ENCODE assay signal across 17 cellular contexts in genomic region chr7:776381-776780, GRCh38. TPM values are rescaled to one million over a fixed set of nuclear protein-coding genes. Genes with fewer than 3 reads are reported as not detected.
DNase-seq lines count a peak whose midpoint lies in the region; ATAC-seq and TF ChIP-seq lines count a peak whose summit lies in the region.
"Had no signal": no experiment of that assay in that cellular context is flagged by ENCODE, and none has a peak within 500 bp of the region (broad histone marks: within the 10 kb centered on the region; RNA-seq: fewer than 3 reads in every experiment).

No MANE protein-coding gene starts in this region.

- H3K18ac ChIP-seq in neuronal stem cell (ENCODE audit: low read length) = no peak overlapping the region

- H3K14ac ChIP-seq in neuronal stem cell (ENCODE audit: low read length) = peak overlapping the region; percentile 79

- no peak overlapping the region for H4K91ac ChIP-seq in neuronal stem cell (ENCODE audit: low read depth, low read length, poor library complexity)

- no peaks in the 10 kb centered on the region for H3K4me1 Mint-ChIP-seq in natural killer cell treated with Interleukin-12 subunit alpha and Interleukin-12 subunit beta and Interleukin-15 and Interleukin-18, amount 100 ng/mL, for 72 hours (ENCODE audit: low read depth in 2 of 2)
- H3K4me1 Mint-ChIP-seq in natural killer cell = no peaks in the 10 kb centered on the region
- H3K4me1 Mint-ChIP-seq: CD14-positive monocyte, GM23338 had no signal

- no peak overlapping the region for H3K4me3 Mint-ChIP-seq in natural killer cell treated with Interleukin-12 subunit alpha and Interleukin-12 subunit beta and Interleukin-15 and Interleukin-18, amount 100 ng/mL, for 72 hours
- H3K4me3 Mint-ChIP-seq in natural killer cell = no peak overlapping the region
- H3K4me3 Mint-ChIP-seq: CD14-positive monocyte; CD4-positive, alpha-beta memory T cell; GM23338; HFFc6 had no signal

- H3K4ac ChIP-seq in neuronal stem cell (ENCODE audit: low read length) = no peak overlapping the region

- peak overlapping the region; percentile 10 for H3K23ac ChIP-seq in neuronal stem cell (ENCODE audit: low read depth, low read length, poor library complexity)

- H3K9ac ChIP-seq in neuronal stem cell (ENCODE audit: low read depth, low read length, poor library complexity) = peak overlapping the region; percentile 57
- H3K9ac ChIP-seq: BLaER1 had no signal

- WGBS in neuronal stem cell (ENCODE audit: extremely low coverage in 2 of 2, insufficient read length in 2 of 2, insufficient replicate concordance in 1 of 2), 2 donors = no CpG with 5 or more reads among the region's 10 CpGs

- TF ChIP-seq CTCF in natural killer cell (IDR thresholded peaks at IDR 0.05) = no peak
- TF ChIP-seq CTCF in VCaP (conservative IDR thresholded peaks at IDR 0.05) = no peak
- TF ChIP-seq CTCF in vagina (IDR thresholded peaks at IDR 0.05) = no peak

- no peak overlapping the region for H2BK5ac ChIP-seq in neuronal stem cell (ENCODE audit: low read length)

- 0 out of 2 replicates have a peak overlapping the region, but pooled peaks have one; percentile 70 for H3K27ac ChIP-seq in VCaP
- H3K27ac ChIP-seq in neuronal stem cell (replicated peaks; ENCODE audit: low read length) = no peak overlapping the region
- no peak overlapping the region for H3K27ac ChIP-seq in vagina
- H3K27ac ChIP-seq: 22Rv1, A549, BLaER1 had no signal

- no peak overlapping the region for H3K4me2 ChIP-seq in neuronal stem cell (ENCODE audit: insufficient read depth, low read length, poor library complexity, severe bottlenecking)
- H3K4me2 ChIP-seq: A549, BLaER1, GM23338 had no signal

- H2AK5ac ChIP-seq in neuronal stem cell (ENCODE audit: low read depth, low read length) = no peak overlapping the region

- H2BK15ac ChIP-seq in neuronal stem cell (ENCODE audit: low read length) = no peak overlapping the region

- intact Hi-C loops in natural killer cell (cut with micrococcal nuclease) = no loop called here
- intact Hi-C loops in vagina (cut with DNase I) = no loop called here

- no peak overlapping the region for H4K8ac ChIP-seq in neuronal stem cell (ENCODE audit: low read depth, low read length)

- H3K4me3 ChIP-seq in neuronal stem cell (ENCODE audit: low read length in 2 of 2) (no peak overlapping the region), vagina (no peak overlapping the region)
- H3K4me3 ChIP-seq: A549, BLaER1, GM12878, GM23338 had no signal

- DNase-seq in natural killer cell treated with Interleukin-12 subunit alpha and Interleukin-12 subunit beta and Interleukin-15 and Interleukin-18, amount 100 ng/mL, for 72 hours (ENCODE audit: low spot score) = peak; percentile 56
- DNase-seq in natural killer cell = no peak
- no peak for DNase-seq in neuronal stem cell (ENCODE audit: low spot score)
- DNase-seq in NCI-H2227 (lab: John Stamatoyannopoulos, UW; ENCODE audit: unreplicated experiment) = no peak
- no peak for DNase-seq in stimulated activated CD4-positive, alpha-beta T cell treated with anti-CD3 and anti-CD28 coated beads, Interleukin-12 subunit alpha, Interleukin-12 subunit beta, amount 100 ng/mL, for 4 hours
- DNase-seq in vagina (ENCODE audit: extremely low spot score in 2 of 2) = no peak
- DNase-seq: CD4-positive, alpha-beta memory T cell; DMS79 treated with DMSO at 0.1 percent for 48 hours; HFFc6 had no signal

- no peaks in the 10 kb centered on the region for H3K27me3 Mint-ChIP-seq in natural killer cell treated with Interleukin-12 subunit alpha and Interleukin-12 subunit beta and Interleukin-15 and Interleukin-18, amount 100 ng/mL, for 72 hours
- no peaks in the 10 kb centered on the region for H3K27me3 Mint-ChIP-seq in natural killer cell (ENCODE audit: low read depth in 2 of 2)
- H3K27me3 Mint-ChIP-seq: CD4-positive, alpha-beta memory T cell had no signal

- no peak for TF ChIP-seq POLR2A in vagina (IDR thresholded peaks at IDR 0.05)

- H3K27me3 ChIP-seq in neuronal stem cell (ENCODE audit: control insufficient read depth in 3 of 3, insufficient read depth in 3 of 3, low read depth in 1 of 3, low read length in 3 of 3) (no peaks in the 10 kb centered on the region), vagina (no peaks in the 10 kb centered on the region)
- H3K27me3 ChIP-seq: BLaER1 had no signal

- no peaks in the 10 kb centered on the region for H3K9me3 Mint-ChIP-seq in natural killer cell treated with Interleukin-12 subunit alpha and Interleukin-12 subunit beta and Interleukin-15 and Interleukin-18, amount 100 ng/mL, for 72 hours
- H3K9me3 Mint-ChIP-seq in natural killer cell = no peaks in the 10 kb centered on the region
- H3K9me3 Mint-ChIP-seq: CD14-positive monocyte; CD4-positive, alpha-beta memory T cell; GM23338; HFFc6 had no signal

- H3K36me3 ChIP-seq in neuronal stem cell (replicated peaks in 1 of 2; ENCODE audit: control insufficient read depth in 2 of 2, insufficient read depth in 2 of 2, low read length in 2 of 2) (peaks cover 44 to 97% of the 10 kb centered on the region in 2 donors), vagina (peaks cover 0 to 26% of the 10 kb centered on the region in 2 donors)

- no peaks in the 10 kb centered on the region for H3K4me1 ChIP-seq in neuronal stem cell (ENCODE audit: control insufficient read depth in 2 of 2, insufficient read depth in 1 of 2, low read depth in 1 of 2, low read length in 2 of 2)
- H3K4me1 ChIP-seq in vagina = peaks cover 17% of the 10 kb centered on the region
- H3K4me1 ChIP-seq: A549 had no signal

- H2BK120ac ChIP-seq in neuronal stem cell (ENCODE audit: low read depth, low read length) = no peak overlapping the region

- no peak for ATAC-seq in natural killer cell treated with Interleukin-12 subunit alpha and Interleukin-12 subunit beta and Interleukin-15 and Interleukin-18, amount 100 ng/mL, for 72 hours
- no peak for ATAC-seq in natural killer cell
- ATAC-seq: A549, GM12878, GM23338, HCT116 had no signal

- H3K9me3 ChIP-seq in neuronal stem cell (replicated peaks in 1 of 2; ENCODE audit: control insufficient read depth in 2 of 2, insufficient read depth in 1 of 2, low read depth in 1 of 2, low read length in 2 of 2) (no peaks in the 10 kb centered on the region), vagina (no peaks in the 10 kb centered on the region)
- H3K9me3 ChIP-seq: A549, BLaER1 had no signal

- H3K79me1 ChIP-seq in neuronal stem cell (ENCODE audit: low read depth, low read length) = peaks cover 2% of the 10 kb centered on the region

- H2AFZ ChIP-seq in neuronal stem cell (ENCODE audit: low read length) = no peak overlapping the region
- H2AFZ ChIP-seq: GM23338 had no signal

- no peak overlapping the region for H3K27ac Mint-ChIP-seq in natural killer cell treated with Interleukin-12 subunit alpha and Interleukin-12 subunit beta and Interleukin-15 and Interleukin-18, amount 100 ng/mL, for 72 hours
- no peak overlapping the region for H3K27ac Mint-ChIP-seq in natural killer cell
- H3K27ac Mint-ChIP-seq: CD14-positive monocyte; CD4-positive, alpha-beta memory T cell; GM23338; HFFc6 had no signal

- H3K36me3 Mint-ChIP-seq in natural killer cell treated with Interleukin-12 subunit alpha and Interleukin-12 subunit beta and Interleukin-15 and Interleukin-18, amount 100 ng/mL, for 72 hours = peaks cover 9% of the 10 kb centered on the region
- no peaks in the 10 kb centered on the region for H3K36me3 Mint-ChIP-seq in natural killer cell

- H2BK12ac ChIP-seq in neuronal stem cell (ENCODE audit: low read length) = no peak overlapping the region

RNA-seq across cellular contexts. Expression of gene PRKAR1B, which starts 49.3 kb away (rescaled TPM):
- 10 to 100 TPM in 1 of 2 donors, 1 to 10 TPM in 1; 9.8 to 31.9 TPM for total RNA-seq in natural killer cell treated with Interleukin-12 subunit alpha and Interleukin-12 subunit beta and Interleukin-15 and Interleukin-18, amount 100 ng/mL, for 72 hours
- total RNA-seq in natural killer cell (1 to 10 TPM; 2.4 to 3.8 (median 3.0) TPM), vagina (31.4 TPM)
- polyA plus RNA-seq in neuronal stem cell (2013, experiment 1 of 2) = 14.0 TPM
- 12.9 TPM for polyA plus RNA-seq in neuronal stem cell (2013, experiment 2 of 2)

RNA-seq across cellular contexts. Expression of gene DNAAF5, which starts 49.9 kb away (rescaled TPM):
- 10 to 100 TPM; 19.5 to 53.4 TPM for total RNA-seq in natural killer cell treated with Interleukin-12 subunit alpha and Interleukin-12 subunit beta and Interleukin-15 and Interleukin-18, amount 100 ng/mL, for 72 hours
- total RNA-seq in natural killer cell (10 to 100 TPM in 2 of 3 donors, 1 to 10 TPM in 1; 6.7 to 10.3 (median 10.3) TPM), vagina (29.7 TPM)
- 26.4 TPM for polyA plus RNA-seq in neuronal stem cell (2013, experiment 1 of 2)
- polyA plus RNA-seq in neuronal stem cell (2013, experiment 2 of 2) = 26.5 TPM

RNA-seq across cellular contexts. Expression of gene SUN1, which starts 55.9 kb away (rescaled TPM):
- total RNA-seq in natural killer cell treated with Interleukin-12 subunit alpha and Interleukin-12 subunit beta and Interleukin-15 and Interleukin-18, amount 100 ng/mL, for 72 hours = 10 to 100 TPM; 34.3 to 50.4 TPM
- total RNA-seq in natural killer cell (10 to 100 TPM; 40.2 to 63.5 (median 48.0) TPM), vagina (170 TPM)
- 62.1 TPM for polyA plus RNA-seq in neuronal stem cell (2013, experiment 1 of 2)
- polyA plus RNA-seq in neuronal stem cell (2013, experiment 2 of 2) = 60.5 TPM
